ENCODE assay signal across 1 cellular context in the genomic region with DNA sequence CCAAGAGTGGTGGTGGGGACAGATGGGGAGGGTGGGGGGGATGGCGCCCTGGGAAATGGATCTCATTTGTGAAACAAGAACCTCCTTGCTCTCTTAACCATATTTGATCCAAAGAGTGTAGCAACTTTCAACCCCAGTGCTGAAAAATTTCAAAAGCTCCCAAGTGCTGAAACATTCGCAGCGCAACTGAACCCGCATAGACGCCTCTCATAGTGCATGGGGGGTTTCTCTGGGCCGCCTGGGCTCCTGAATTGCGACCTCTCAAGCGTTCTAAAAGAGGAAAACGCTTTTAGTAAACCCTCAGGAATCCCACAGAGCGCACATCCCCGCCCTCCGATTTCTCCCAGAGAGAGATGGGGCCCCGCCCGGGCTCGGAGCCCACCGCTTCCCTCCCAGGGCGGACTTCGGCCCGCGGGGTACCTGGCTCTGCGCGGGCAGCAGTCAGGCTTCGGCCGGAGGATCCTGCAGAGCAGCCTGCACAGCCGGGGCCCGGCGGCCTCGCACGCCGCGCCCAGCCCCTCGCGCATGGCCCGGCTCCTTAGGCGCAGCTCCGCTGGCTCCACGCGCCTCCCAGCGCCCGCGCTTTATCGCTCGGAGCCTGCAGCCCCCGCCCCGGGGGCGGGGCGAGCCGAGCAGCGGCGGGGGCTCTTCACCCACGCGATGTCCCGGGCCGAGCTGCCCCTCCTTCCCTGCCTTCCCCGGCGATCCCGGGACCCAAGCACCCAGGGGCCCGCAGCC.
TF ChIP-seq lines count a peak whose summit lies in the region.

No MANE protein-coding gene starts in this region.

TF ChIP-seq in HepG2, 621 proteins besides CTCF, POLR2A, EP300 and RAD21 (continued from another document):
- TF ChIP-seq, protein P1, sequence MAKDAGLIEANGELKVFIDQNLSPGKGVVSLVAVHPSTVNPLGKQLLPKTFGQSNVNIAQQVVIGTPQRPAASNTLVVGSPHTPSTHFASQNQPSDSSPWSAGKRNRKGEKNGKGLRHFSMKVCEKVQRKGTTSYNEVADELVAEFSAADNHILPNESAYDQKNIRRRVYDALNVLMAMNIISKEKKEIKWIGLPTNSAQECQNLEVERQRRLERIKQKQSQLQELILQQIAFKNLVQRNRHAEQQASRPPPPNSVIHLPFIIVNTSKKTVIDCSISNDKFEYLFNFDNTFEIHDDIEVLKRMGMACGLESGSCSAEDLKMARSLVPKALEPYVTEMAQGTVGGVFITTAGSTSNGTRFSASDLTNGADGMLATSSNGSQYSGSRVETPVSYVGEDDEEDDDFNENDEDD (CRISPR knock-in tag; IDR thresholded peaks at IDR 0.05; ENCODE audit: borderline replicate concordance), result peak; percentile 61; the same call in 1 of the 2 replicates
- TF ChIP-seq TBP (CRISPR knock-in tag; IDR thresholded peaks at IDR 0.05) (no peak), U2AF1 (optimal IDR thresholded peaks at IDR 0.05; ENCODE audit: low read depth, low read length) (no peak), KLF6 (CRISPR knock-in tag; IDR thresholded peaks at IDR 0.05) (no peak), SUZ12 (IDR thresholded peaks at IDR 0.05; ENCODE audit: low read depth, low read length) (no peak), HNRNPLL (IDR thresholded peaks at IDR 0.05; ENCODE audit: low read depth, low read length, poor library complexity, severe bottlenecking) (peak; percentile 15), ZNF7 (CRISPR knock-in tag; IDR thresholded peaks at IDR 0.05) (no peak), SMYD3 (CRISPR knock-in tag; IDR thresholded peaks at IDR 0.05) (no peak)
- TF ChIP-seq, protein P2, sequence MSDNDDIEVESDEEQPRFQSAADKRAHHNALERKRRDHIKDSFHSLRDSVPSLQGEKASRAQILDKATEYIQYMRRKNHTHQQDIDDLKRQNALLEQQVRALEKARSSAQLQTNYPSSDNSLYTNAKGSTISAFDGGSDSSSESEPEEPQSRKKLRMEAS (IDR thresholded peaks at IDR 0.05), result 0 out of 2 replicates have a peak, but pooled peaks have one; percentile 17
- TF ChIP-seq, protein P3, sequence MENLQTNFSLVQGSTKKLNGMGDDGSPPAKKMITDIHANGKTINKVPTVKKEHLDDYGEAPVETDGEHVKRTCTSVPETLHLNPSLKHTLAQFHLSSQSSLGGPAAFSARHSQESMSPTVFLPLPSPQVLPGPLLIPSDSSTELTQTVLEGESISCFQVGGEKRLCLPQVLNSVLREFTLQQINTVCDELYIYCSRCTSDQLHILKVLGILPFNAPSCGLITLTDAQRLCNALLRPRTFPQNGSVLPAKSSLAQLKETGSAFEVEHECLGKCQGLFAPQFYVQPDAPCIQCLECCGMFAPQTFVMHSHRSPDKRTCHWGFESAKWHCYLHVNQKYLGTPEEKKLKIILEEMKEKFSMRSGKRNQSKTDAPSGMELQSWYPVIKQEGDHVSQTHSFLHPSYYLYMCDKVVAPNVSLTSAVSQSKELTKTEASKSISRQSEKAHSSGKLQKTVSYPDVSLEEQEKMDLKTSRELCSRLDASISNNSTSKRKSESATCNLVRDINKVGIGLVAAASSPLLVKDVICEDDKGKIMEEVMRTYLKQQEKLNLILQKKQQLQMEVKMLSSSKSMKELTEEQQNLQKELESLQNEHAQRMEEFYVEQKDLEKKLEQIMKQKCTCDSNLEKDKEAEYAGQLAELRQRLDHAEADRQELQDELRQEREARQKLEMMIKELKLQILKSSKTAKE (CRISPR knock-in tag; IDR thresholded peaks at IDR 0.05; ENCODE audit: borderline replicate concordance), result no peak
- TF ChIP-seq, protein P4, sequence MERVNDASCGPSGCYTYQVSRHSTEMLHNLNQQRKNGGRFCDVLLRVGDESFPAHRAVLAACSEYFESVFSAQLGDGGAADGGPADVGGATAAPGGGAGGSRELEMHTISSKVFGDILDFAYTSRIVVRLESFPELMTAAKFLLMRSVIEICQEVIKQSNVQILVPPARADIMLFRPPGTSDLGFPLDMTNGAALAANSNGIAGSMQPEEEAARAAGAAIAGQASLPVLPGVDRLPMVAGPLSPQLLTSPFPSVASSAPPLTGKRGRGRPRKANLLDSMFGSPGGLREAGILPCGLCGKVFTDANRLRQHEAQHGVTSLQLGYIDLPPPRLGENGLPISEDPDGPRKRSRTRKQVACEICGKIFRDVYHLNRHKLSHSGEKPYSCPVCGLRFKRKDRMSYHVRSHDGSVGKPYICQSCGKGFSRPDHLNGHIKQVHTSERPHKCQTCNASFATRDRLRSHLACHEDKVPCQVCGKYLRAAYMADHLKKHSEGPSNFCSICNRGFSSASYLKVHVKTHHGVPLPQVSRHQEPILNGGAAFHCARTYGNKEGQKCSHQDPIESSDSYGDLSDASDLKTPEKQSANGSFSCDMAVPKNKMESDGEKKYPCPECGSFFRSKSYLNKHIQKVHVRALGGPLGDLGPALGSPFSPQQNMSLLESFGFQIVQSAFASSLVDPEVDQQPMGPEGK (CRISPR knock-in tag; IDR thresholded peaks at IDR 0.05), result peak; percentile 52; the same call in 1 of the 2 replicates
- TF ChIP-seq, protein P5, sequence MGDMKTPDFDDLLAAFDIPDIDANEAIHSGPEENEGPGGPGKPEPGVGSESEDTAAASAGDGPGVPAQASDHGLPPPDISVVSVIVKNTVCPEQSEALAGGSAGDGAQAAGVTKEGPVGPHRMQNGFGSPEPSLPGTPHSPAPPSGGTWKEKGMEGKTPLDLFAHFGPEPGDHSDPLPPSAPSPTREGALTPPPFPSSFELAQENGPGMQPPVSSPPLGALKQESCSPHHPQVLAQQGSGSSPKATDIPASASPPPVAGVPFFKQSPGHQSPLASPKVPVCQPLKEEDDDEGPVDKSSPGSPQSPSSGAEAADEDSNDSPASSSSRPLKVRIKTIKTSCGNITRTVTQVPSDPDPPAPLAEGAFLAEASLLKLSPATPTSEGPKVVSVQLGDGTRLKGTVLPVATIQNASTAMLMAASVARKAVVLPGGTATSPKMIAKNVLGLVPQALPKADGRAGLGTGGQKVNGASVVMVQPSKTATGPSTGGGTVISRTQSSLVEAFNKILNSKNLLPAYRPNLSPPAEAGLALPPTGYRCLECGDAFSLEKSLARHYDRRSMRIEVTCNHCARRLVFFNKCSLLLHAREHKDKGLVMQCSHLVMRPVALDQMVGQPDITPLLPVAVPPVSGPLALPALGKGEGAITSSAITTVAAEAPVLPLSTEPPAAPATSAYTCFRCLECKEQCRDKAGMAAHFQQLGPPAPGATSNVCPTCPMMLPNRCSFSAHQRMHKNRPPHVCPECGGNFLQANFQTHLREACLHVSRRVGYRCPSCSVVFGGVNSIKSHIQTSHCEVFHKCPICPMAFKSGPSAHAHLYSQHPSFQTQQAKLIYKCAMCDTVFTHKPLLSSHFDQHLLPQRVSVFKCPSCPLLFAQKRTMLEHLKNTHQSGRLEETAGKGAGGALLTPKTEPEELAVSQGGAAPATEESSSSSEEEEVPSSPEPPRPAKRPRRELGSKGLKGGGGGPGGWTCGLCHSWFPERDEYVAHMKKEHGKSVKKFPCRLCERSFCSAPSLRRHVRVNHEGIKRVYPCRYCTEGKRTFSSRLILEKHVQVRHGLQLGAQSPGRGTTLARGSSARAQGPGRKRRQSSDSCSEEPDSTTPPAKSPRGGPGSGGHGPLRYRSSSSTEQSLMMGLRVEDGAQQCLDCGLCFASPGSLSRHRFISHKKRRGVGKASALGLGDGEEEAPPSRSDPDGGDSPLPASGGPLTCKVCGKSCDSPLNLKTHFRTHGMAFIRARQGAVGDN (CRISPR knock-in tag; IDR thresholded peaks at IDR 0.05), result peak; percentile 12; the same call in 1 of the 2 replicates
- TF ChIP-seq, protein P6, sequence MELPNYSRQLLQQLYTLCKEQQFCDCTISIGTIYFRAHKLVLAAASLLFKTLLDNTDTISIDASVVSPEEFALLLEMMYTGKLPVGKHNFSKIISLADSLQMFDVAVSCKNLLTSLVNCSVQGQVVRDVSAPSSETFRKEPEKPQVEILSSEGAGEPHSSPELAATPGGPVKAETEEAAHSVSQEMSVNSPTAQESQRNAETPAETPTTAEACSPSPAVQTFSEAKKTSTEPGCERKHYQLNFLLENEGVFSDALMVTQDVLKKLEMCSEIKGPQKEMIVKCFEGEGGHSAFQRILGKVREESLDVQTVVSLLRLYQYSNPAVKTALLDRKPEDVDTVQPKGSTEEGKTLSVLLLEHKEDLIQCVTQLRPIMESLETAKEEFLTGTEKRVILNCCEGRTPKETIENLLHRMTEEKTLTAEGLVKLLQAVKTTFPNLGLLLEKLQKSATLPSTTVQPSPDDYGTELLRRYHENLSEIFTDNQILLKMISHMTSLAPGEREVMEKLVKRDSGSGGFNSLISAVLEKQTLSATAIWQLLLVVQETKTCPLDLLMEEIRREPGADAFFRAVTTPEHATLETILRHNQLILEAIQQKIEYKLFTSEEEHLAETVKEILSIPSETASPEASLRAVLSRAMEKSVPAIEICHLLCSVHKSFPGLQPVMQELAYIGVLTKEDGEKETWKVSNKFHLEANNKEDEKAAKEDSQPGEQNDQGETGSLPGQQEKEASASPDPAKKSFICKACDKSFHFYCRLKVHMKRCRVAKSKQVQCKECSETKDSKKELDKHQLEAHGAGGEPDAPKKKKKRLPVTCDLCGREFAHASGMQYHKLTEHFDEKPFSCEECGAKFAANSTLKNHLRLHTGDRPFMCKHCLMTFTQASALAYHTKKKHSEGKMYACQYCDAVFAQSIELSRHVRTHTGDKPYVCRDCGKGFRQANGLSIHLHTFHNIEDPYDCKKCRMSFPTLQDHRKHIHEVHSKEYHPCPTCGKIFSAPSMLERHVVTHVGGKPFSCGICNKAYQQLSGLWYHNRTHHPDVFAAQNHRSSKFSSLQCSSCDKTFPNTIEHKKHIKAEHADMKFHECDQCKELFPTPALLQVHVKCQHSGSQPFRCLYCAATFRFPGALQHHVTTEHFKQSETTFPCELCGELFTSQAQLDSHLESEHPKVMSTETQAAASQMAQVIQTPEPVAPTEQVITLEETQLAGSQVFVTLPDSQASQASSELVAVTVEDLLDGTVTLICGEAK (IDR thresholded peaks at IDR 0.05), result no peak
- TF ChIP-seq, protein P6 (CRISPR knock-in tag; IDR thresholded peaks at IDR 0.05), result no peak
- TF ChIP-seq, protein P7, sequence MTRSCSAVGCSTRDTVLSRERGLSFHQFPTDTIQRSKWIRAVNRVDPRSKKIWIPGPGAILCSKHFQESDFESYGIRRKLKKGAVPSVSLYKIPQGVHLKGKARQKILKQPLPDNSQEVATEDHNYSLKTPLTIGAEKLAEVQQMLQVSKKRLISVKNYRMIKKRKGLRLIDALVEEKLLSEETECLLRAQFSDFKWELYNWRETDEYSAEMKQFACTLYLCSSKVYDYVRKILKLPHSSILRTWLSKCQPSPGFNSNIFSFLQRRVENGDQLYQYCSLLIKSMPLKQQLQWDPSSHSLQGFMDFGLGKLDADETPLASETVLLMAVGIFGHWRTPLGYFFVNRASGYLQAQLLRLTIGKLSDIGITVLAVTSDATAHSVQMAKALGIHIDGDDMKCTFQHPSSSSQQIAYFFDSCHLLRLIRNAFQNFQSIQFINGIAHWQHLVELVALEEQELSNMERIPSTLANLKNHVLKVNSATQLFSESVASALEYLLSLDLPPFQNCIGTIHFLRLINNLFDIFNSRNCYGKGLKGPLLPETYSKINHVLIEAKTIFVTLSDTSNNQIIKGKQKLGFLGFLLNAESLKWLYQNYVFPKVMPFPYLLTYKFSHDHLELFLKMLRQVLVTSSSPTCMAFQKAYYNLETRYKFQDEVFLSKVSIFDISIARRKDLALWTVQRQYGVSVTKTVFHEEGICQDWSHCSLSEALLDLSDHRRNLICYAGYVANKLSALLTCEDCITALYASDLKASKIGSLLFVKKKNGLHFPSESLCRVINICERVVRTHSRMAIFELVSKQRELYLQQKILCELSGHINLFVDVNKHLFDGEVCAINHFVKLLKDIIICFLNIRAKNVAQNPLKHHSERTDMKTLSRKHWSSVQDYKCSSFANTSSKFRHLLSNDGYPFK (CRISPR knock-in tag; IDR thresholded peaks at IDR 0.05; ENCODE audit: borderline replicate concordance), result no peak
TF ChIP-seq in HepG2: peak in this region for 5.
